11 cellular contexts compared by ENCODE assay signal in the genomic region with DNA sequence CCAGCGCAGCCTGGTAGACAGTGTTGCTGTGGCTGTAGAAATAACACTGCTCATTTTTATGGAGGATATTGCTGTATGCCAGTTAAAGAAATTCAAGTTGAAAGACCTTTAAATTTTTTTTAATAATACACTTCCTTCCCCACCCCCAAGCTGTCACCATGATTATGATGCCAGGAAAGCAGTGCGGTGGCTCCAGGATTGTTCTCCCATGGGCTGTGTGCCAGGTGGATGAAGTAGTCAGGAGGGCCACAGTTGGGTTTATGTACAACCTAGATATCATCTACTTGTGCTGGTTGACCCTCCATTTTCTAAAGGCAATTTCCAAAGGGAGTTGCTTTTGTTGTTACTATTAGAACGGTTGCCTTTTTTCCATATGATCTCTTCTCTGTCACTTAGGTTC.
DNase-seq lines count a peak whose midpoint lies in the region; ATAC-seq and TF ChIP-seq lines count a peak whose summit lies in the region.
"Had no signal": no experiment of that assay in that cellular context is flagged by ENCODE, and none has a peak within 500 bp of the region (broad histone marks: within the 10 kb centered on the region; RNA-seq: fewer than 3 reads in every experiment).

No MANE protein-coding gene starts in this region.

- peaks cover 66% of the 10 kb centered on the region for H3K4me1 Mint-ChIP-seq in CD4-positive, alpha-beta T cell (ENCODE audit: low read depth)

- H4K20me1 ChIP-seq in Loucy (ENCODE audit: insufficient read depth, low read length, poor library complexity, severe bottlenecking) = peaks cover 80% of the 10 kb centered on the region

- H3K4me3 ChIP-seq in Loucy (ENCODE audit: low read length, poor library complexity, severe bottlenecking) (no peak overlapping the region), WERI-Rb-1 (ENCODE audit: low read depth, low read length) (no peak overlapping the region), muscle layer of colon (ENCODE audit: low read depth in 1 of 2, low read length in 2 of 2) (no peak overlapping the region), brain microvascular endothelial cell (ENCODE audit: low read depth, low read length) (no peak overlapping the region)
- H3K4me3 ChIP-seq: gastroesophageal sphincter had no signal

- in situ Hi-C loops in brain microvascular endothelial cell (cut with HindIII; ENCODE audit: low pct_ligation_motif_present, low sequenced_read_pairs) = no loop called here

- no peak overlapping the region for H3K4me3 Mint-ChIP-seq in CD4-positive, alpha-beta T cell
- H3K4me3 Mint-ChIP-seq: effector memory CD8-positive, alpha-beta T cell had no signal

- no peaks in the 10 kb centered on the region for H3K9me2 ChIP-seq in Loucy (replicated peaks; ENCODE audit: low read depth, low read length)

- H3K27ac Mint-ChIP-seq in CD4-positive, alpha-beta T cell = peak overlapping the region; percentile 2

- peak overlapping the region; percentile 42 for H3K4me2 ChIP-seq in Loucy (ENCODE audit: low read depth, low read length, poor library complexity, severe bottlenecking)

- 0 out of 2 replicates have a peak, but pooled peaks cover 3% of the 10 kb centered on the region for H3F3A ChIP-seq in Loucy (ENCODE audit: low read depth)

- H3K36me3 ChIP-seq in Loucy (ENCODE audit: insufficient read depth, low read length) (peaks cover 9% of the 10 kb centered on the region; the same call in 1 of the 2 replicates), WERI-Rb-1 (peaks cover 6% of the 10 kb centered on the region), muscle layer of colon (ENCODE audit: insufficient read depth, low read length) (no peaks in the 10 kb centered on the region), brain microvascular endothelial cell (replicated peaks) (no peaks in the 10 kb centered on the region)
- H3K36me3 ChIP-seq: gastroesophageal sphincter had no signal

- H3K9ac ChIP-seq in Loucy (ENCODE audit: low read depth, low read length, poor library complexity, severe bottlenecking) (no peak overlapping the region), muscle layer of colon (ENCODE audit: low read length) (no peak overlapping the region)

- POLR2A ChIA-PET in CD4-positive, alpha-beta T cell (lab: Charles Lee) = no interaction called here

- no peak overlapping the region for H3K27ac ChIP-seq in CD4-positive, alpha-beta T cell (ENCODE audit: low read depth, low read length)
- H3K27ac ChIP-seq in WERI-Rb-1 (peak overlapping the region; percentile 91), muscle layer of colon (ENCODE audit: low read depth, low read length) (peak overlapping the region; percentile 25), brain microvascular endothelial cell (no peak overlapping the region)

- no peaks in the 10 kb centered on the region for H3K9me3 ChIP-seq in CD4-positive, alpha-beta T cell (ENCODE audit: control insufficient read depth, low read length)
- H3K9me3 ChIP-seq in Loucy (ENCODE audit: insufficient read depth, low read depth, low read length) (no peaks in the 10 kb centered on the region), WERI-Rb-1 (ENCODE audit: severe bottlenecking) (no peaks in the 10 kb centered on the region), muscle layer of colon (ENCODE audit: low read length) (no peaks in the 10 kb centered on the region)
- H3K9me3 ChIP-seq: gastroesophageal sphincter had no signal

- H3K4me1 ChIP-seq in Loucy (ENCODE audit: insufficient read depth, low read length, poor library complexity, severe bottlenecking) (peaks cover 43% of the 10 kb centered on the region), muscle layer of colon (ENCODE audit: insufficient read depth, low read length) (peaks cover 94% of the 10 kb centered on the region)

- DNase-seq in CD4-positive, alpha-beta T cell = no peak
- DNase-seq in WERI-Rb-1 = no peak
- no peak for DNase-seq in HCEC 1CT
- no peak for DNase-seq in UCSD-AML1 (lab: John Stamatoyannopoulos, UW; ENCODE audit: unreplicated experiment)
- DNase-seq in brain microvascular endothelial cell = no peak
- DNase-seq: activated CD4-positive, CD25-positive, alpha-beta regulatory T cell treated with anti-CD3 and anti-CD28 coated beads, Interleukin-2, amount 50 U/mL, for 72 hours; effector memory CD8-positive, alpha-beta T cell; small intestine had no signal

- no peaks in the 10 kb centered on the region for H3K36me3 Mint-ChIP-seq in CD4-positive, alpha-beta T cell (ENCODE audit: low read depth)

- CTCF ChIA-PET in CD4-positive, alpha-beta T cell (lab: Charles Lee) = no interaction called here

- intact Hi-C loops in CD4-positive, alpha-beta T cell (cut with DNase I, micrococcal nuclease) = loop anchor here in 1 of 2 experiments (5.0 kb wide), 1 partner anchor 64 kb away; no protein-coding TSS in a partner anchor

- TF ChIP-seq CTCF in CD4-positive, alpha-beta T cell (IDR thresholded peaks at IDR 0.05) = no peak
- TF ChIP-seq CTCF in Loucy (conservative IDR thresholded peaks at IDR 0.05; ENCODE audit: low read length) (no peak), WERI-Rb-1 (IDR thresholded peaks at IDR 0.05; ENCODE audit: low read depth, low read length) (no peak), brain microvascular endothelial cell (IDR thresholded peaks at IDR 0.05; ENCODE audit: low read depth, low read length, missing control alignments) (no peak)

- no peak for ATAC-seq in CD4-positive, alpha-beta T cell (ENCODE audit: poor library complexity)
- ATAC-seq: effector memory CD8-positive, alpha-beta T cell; gastroesophageal sphincter had no signal

- H3K27me3 ChIP-seq in CD4-positive, alpha-beta T cell (ENCODE audit: control insufficient read depth, insufficient read depth, low read length) = no peaks in the 10 kb centered on the region
- H3K27me3 ChIP-seq in Loucy (ENCODE audit: insufficient read depth, low read length, poor library complexity, severe bottlenecking) (no peaks in the 10 kb centered on the region), WERI-Rb-1 (ENCODE audit: insufficient read depth, low read depth, severe bottlenecking) (no peaks in the 10 kb centered on the region), muscle layer of colon (ENCODE audit: control insufficient read depth in 1 of 2, insufficient read depth in 2 of 2, low read length in 2 of 2) (no peaks in the 10 kb centered on the region), brain microvascular endothelial cell (replicated peaks) (no peaks in the 10 kb centered on the region)
- H3K27me3 ChIP-seq: gastroesophageal sphincter had no signal

- H2AFZ ChIP-seq in Loucy (ENCODE audit: low read length) = no peak overlapping the region

- peaks cover 88% of the 10 kb centered on the region for H3K79me2 ChIP-seq in Loucy (ENCODE audit: insufficient read depth, low read length)

- no peaks in the 10 kb centered on the region for H3K9me3 Mint-ChIP-seq in CD4-positive, alpha-beta T cell
- H3K9me3 Mint-ChIP-seq: effector memory CD8-positive, alpha-beta T cell had no signal

- H3K27me3 Mint-ChIP-seq in CD4-positive, alpha-beta T cell = no peaks in the 10 kb centered on the region
- H3K27me3 Mint-ChIP-seq: effector memory CD8-positive, alpha-beta T cell had no signal

Comparison
In these comparisons a context has a peak if more than half of its experiments do, and no peak if none do; other contexts are left out.
1. H3K27ac ChIP-seq: peak in WERI-Rb-1 (single experiment) and muscle layer of colon (single experiment); none in CD4-positive, alpha-beta T cell (single experiment) and brain microvascular endothelial cell (single experiment).